In the genomic region with DNA sequence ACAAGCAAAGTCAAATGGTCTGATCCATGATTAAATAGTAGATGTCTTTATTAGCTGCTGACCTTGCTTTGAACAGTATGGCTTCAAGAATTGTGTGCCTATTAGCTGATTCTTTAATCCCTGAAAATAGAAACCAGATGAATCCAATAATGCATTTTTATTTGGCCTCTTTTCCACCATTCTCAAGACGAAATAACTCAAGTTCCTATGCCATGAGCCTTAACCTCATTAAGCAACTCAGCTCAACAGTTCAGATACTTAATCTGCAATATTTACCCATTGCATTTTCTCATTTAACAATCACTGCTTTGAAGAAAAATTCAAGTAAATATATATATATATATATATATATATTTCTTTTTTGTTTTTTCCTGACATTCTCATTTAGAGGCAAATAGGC, we compare ENCODE assay signal across 18 cellular contexts.
"Had no signal": no experiment of that assay in that cellular context is flagged by ENCODE, and none has a peak within 500 bp of the region (broad histone marks: within the 10 kb centered on the region; RNA-seq: fewer than 3 reads in every experiment).

No MANE protein-coding gene starts in this region.

- H3K36me3 Mint-ChIP-seq: activated naive CD8-positive, alpha-beta T cell; mesothelial cell of epicardium; neural progenitor cell had no signal

- ATAC-seq: activated CD4-positive, CD25-positive, alpha-beta regulatory T cell treated with anti-CD3 and anti-CD28 coated beads, Interleukin-2, amount 50 U/mL, for 24 hours; activated T-cell treated with anti-CD3 and anti-CD28 coated beads, Interleukin-2, amount 50 U/mL, for 4 hours; esophagus mucosa; lower lobe of right lung had no signal

- H3K4me3 Mint-ChIP-seq: activated naive CD8-positive, alpha-beta T cell; activated T-cell treated with anti-CD3 and anti-CD28 coated beads, Interleukin-2, amount 50 U/mL, for 4 hours; mesothelial cell of epicardium; neural progenitor cell; T-helper 2 cell treated with Interferon-gamma antibody and Interleukin-4, amounts not matched to agents 5 μg/mL and 100 μg/mL, for 36 hours had no signal

- H3K27me3 Mint-ChIP-seq: activated naive CD8-positive, alpha-beta T cell had no signal

- DNase-seq: activated CD4-positive, alpha-beta T cell treated with anti-CD3 and anti-CD28 coated beads, Interleukin-2, amount 50 U/mL, for 4 hours; activated effector memory CD4-positive, alpha-beta T cell treated with anti-CD3 and anti-CD28 coated beads, Interleukin-2, amount 50 U/mL, for 16 hours; activated T-cell treated with anti-CD3 and anti-CD28 coated beads, Interleukin-2, amount 50 U/mL, for 4 hours; anterior cingulate cortex; lower lobe of right lung; retina; spleen; stimulated activated CD4-positive, alpha-beta T cell treated with anti-CD3 and anti-CD28 coated beads, Interleukin-1b, Interleukin-23, amount 100 ng/mL, for 48 hours; stimulated activated naive CD4-positive, alpha-beta T cell; substantia nigra; transverse colon had no signal

- H3K27ac Mint-ChIP-seq: activated naive CD8-positive, alpha-beta T cell; mesothelial cell of epicardium; neural progenitor cell; T-helper 2 cell treated with Interferon-gamma antibody and Interleukin-4, amounts not matched to agents 5 μg/mL and 100 μg/mL, for 36 hours had no signal

- H3K4me1 ChIP-seq: lower lobe of right lung, neural progenitor cell, parathyroid adenoma, spleen, transverse colon had no signal

- H3K27me3 ChIP-seq: neural progenitor cell, spleen, transverse colon had no signal

- H3K9me3 ChIP-seq: lower lobe of right lung, spleen, transverse colon had no signal

- H3K4me1 Mint-ChIP-seq: neural progenitor cell had no signal

- H3K36me3 ChIP-seq: lower lobe of right lung, neural progenitor cell, spleen, transverse colon had no signal

- H3K27ac ChIP-seq: lower lobe of right lung, neural progenitor cell, parathyroid adenoma, spleen, transverse colon had no signal

- H3K4me3 ChIP-seq: lower lobe of right lung, neural progenitor cell, spleen, transverse colon had no signal
